ENCODE assay signal across 22 cellular contexts in genomic region chr21:34560609-34561008, GRCh38. TPM values are rescaled to one million over a fixed set of nuclear protein-coding genes. Genes with fewer than 3 reads are reported as not detected.
"Had no signal": no experiment of that assay in that cellular context is flagged by ENCODE, and none has a peak within 500 bp of the region (broad histone marks: within the 10 kb centered on the region; RNA-seq: fewer than 3 reads in every experiment).

No MANE protein-coding gene starts in this region.

- DNase-seq: dermis blood vessel endothelial cell; dorsolateral prefrontal cortex; effector CD4-positive, alpha-beta T cell; effector memory CD4-positive, alpha-beta T cell; foreskin keratinocyte; gastrocnemius medialis; glutamatergic neuron; heart right ventricle; hippocampal formation; left cardiac atrium; left lung; left ventricle myocardium superior; lower lobe of right lung; mesenchymal stem cell; mucosa of descending colon; naive B cell had no signal

- ATAC-seq: foreskin keratinocyte, gastrocnemius medialis, heart right ventricle, left cardiac atrium, left lung, left ventricle myocardium superior, lower lobe of right lung, mucosa of descending colon had no signal

- FAIRE-seq: colon, endothelial cell of umbilical vein, islet of Langerhans, keratinocyte had no signal

RNA-seq across cellular contexts. Expression of gene KCNE1, which starts 48.6 kb away (rescaled TPM):
- total RNA-seq: epithelial cell of proximal tubule, kidney epithelial cell had no signal
